ENCODE assay signal across 13 cellular contexts in genomic region chrX:54492340-54492739, GRCh38. TPM values are rescaled to one million over a fixed set of nuclear protein-coding genes. Genes with fewer than 3 reads are reported as not detected.
DNase-seq lines count a peak whose midpoint lies in the region; ATAC-seq and TF ChIP-seq lines count a peak whose summit lies in the region.
"Had no signal": no experiment of that assay in that cellular context is flagged by ENCODE, and none has a peak within 500 bp of the region (broad histone marks: within the 10 kb centered on the region; RNA-seq: fewer than 3 reads in every experiment).

No MANE protein-coding gene starts in this region.

- H3K18ac ChIP-seq in H9 (ENCODE audit: insufficient read length, low read depth, low read length): no peak overlapping the region

- H3K79me1 ChIP-seq in H9 (ENCODE audit: insufficient read depth, low read depth, low read length, poor library complexity, severe bottlenecking): peaks cover 5% of the 10 kb centered on the region

- H3K9ac ChIP-seq in H9 (ENCODE audit: extremely low read depth, insufficient read length, low read length): no peak overlapping the region
- no peak overlapping the region for H3K9ac ChIP-seq in smooth muscle cell (ENCODE audit: low read depth)
- H3K9ac ChIP-seq: KMS-11 had no signal

- no peak overlapping the region for H3K14ac ChIP-seq in H9 (ENCODE audit: insufficient read depth, low read length)

- peaks cover 1% of the 10 kb centered on the region for H3K4me1 ChIP-seq in H9 (ENCODE audit: insufficient read depth, low read length)
- H3K4me1 ChIP-seq in smooth muscle cell (ENCODE audit: low read depth): no peaks in the 10 kb centered on the region

- POLR2A ChIA-PET in T-cell (lab: Charles Lee): no interaction called here

- no peaks in the 10 kb centered on the region for H3K36me3 ChIP-seq in smooth muscle cell (ENCODE audit: low read depth)

- no peak overlapping the region for H3K4me3 ChIP-seq in smooth muscle cell

- H4K91ac ChIP-seq in H9 (ENCODE audit: insufficient read length, low read depth, low read length): no peak overlapping the region

- no peak overlapping the region for H3T11ph ChIP-seq in H9 (ENCODE audit: low read length)

- H2AK5ac ChIP-seq in H9 (ENCODE audit: insufficient read length, low read length): no peak overlapping the region

- no peak overlapping the region for H4K8ac ChIP-seq in H9 (replicated peaks; ENCODE audit: insufficient read length, low read depth, low read length)

- no peak overlapping the region for H3K56ac ChIP-seq in H9 (ENCODE audit: insufficient read length, low read depth, low read length)

- peak overlapping the region in 1 of 2 experiments; percentile 32; a peak in 1 of 5 replicates for H3K4me3 Mint-ChIP-seq in H9
- H3K4me3 Mint-ChIP-seq in T-cell: no peak overlapping the region

- no peak overlapping the region for H3K27ac Mint-ChIP-seq in H9
- no peak overlapping the region for H3K27ac Mint-ChIP-seq in T-cell

- H3K27me3 ChIP-seq in H9 (ENCODE audit: insufficient read depth, low read length): no peaks in the 10 kb centered on the region
- no peaks in the 10 kb centered on the region for H3K27me3 ChIP-seq in smooth muscle cell (ENCODE audit: low read depth)

- no peak overlapping the region for H2BK15ac ChIP-seq in H9 (ENCODE audit: low read depth, low read length)

- peaks cover 4% of the 10 kb centered on the region for H3K27me3 Mint-ChIP-seq in H9 (ENCODE audit: low read depth)
- peaks cover 19 to 25% of the 10 kb centered on the region in 2 donors for H3K27me3 Mint-ChIP-seq in T-cell

- H3K4ac ChIP-seq in H9 (ENCODE audit: low read depth, low read length): no peak overlapping the region

- no CpG with 5 or more reads among the region's 6 CpGs for WGBS in H9 (ENCODE audit: extremely low coverage, insufficient read length, low lambda C conversion rate)
- WGBS in smooth muscle cell (ENCODE audit: low lambda C conversion rate): 35% methylated on average over 6 of the region's 6 CpGs

- H3K9me3 ChIP-seq in H9 (ENCODE audit: control insufficient read depth, low read depth, low read length) (no peaks in the 10 kb centered on the region), smooth muscle cell (replicated peaks; ENCODE audit: low read depth) (no peaks in the 10 kb centered on the region)

- TF ChIP-seq CTCF in H9 (conservative IDR thresholded peaks at IDR 0.05) (no peak), smooth muscle cell (IDR thresholded peaks at IDR 0.05; ENCODE audit: borderline replicate concordance, insufficient read depth, poor library complexity, severe bottlenecking) (no peak)

- CTCF ChIA-PET in T-cell (lab: Charles Lee): no interaction called here

- H3K23ac ChIP-seq in H9 (ENCODE audit: insufficient read length, low read depth, low read length): no peak overlapping the region

- H3K4me1 Mint-ChIP-seq in H9 (peaks cover 21 to 28% of the 10 kb centered on the region in 2 experiments), T-cell (peaks cover 0 to 15% (median 10%) of the 10 kb centered on the region in 3 donors)

- H2AFZ ChIP-seq in H9 (ENCODE audit: low read length): no peak overlapping the region
- no peak overlapping the region for H2AFZ ChIP-seq in smooth muscle cell (ENCODE audit: low read depth)

- no peak overlapping the region for H2BK20ac ChIP-seq in H9 (ENCODE audit: low read depth, low read length, poor library complexity, severe bottlenecking)

- H2BK120ac ChIP-seq in H9 (ENCODE audit: low read depth, low read length, poor library complexity, severe bottlenecking): no peak overlapping the region

- no peak overlapping the region for H2BK12ac ChIP-seq in H9 (ENCODE audit: insufficient read length, low read depth, low read length)

- no peaks in the 10 kb centered on the region for H3K23me2 ChIP-seq in H9 (ENCODE audit: insufficient read length, low read depth, low read length, poor library complexity, severe bottlenecking)

- no peak overlapping the region for H4K5ac ChIP-seq in H9 (ENCODE audit: insufficient read length, low read depth, low read length)

- H3K9me3 Mint-ChIP-seq in H9: peaks cover 65 to 66% of the 10 kb centered on the region in 2 experiments
- peaks cover 0 to 5% (median 4%) of the 10 kb centered on the region in 3 donors for H3K9me3 Mint-ChIP-seq in T-cell

- H4K20me1 ChIP-seq in H9 (ENCODE audit: control insufficient read depth, insufficient read depth, insufficient read length) (no peaks in the 10 kb centered on the region), smooth muscle cell (ENCODE audit: low read depth) (peaks cover 4% of the 10 kb centered on the region)

- H3K27ac ChIP-seq in H9 (ENCODE audit: insufficient read length, low read depth, low read length) (no peak overlapping the region), smooth muscle cell (ENCODE audit: low read depth) (peak overlapping the region; percentile 60)
- H3K27ac ChIP-seq: KMS-11 had no signal

- peak; percentile 34 for DNase-seq in H9
- peak; percentile 41 for DNase-seq in T1000 (lab: John Stamatoyannopoulos, UW)
- DNase-seq in fibroblast of peridontal ligament (ENCODE audit: extremely low read depth): peak; percentile 58
- DNase-seq in smooth muscle cell (lab: John Stamatoyannopoulos, UW; ENCODE audit: unreplicated experiment): peak; percentile 1
- DNase-seq in T-cell: no peak
- DNase-seq: activated CD4-positive, alpha-beta T cell treated with anti-CD3 and anti-CD28 coated beads for 48 hours; effector CD8-positive, alpha-beta T cell; NCI-H226; SIG-M5; substantia nigra had no signal

- H3F3A ChIP-seq in smooth muscle cell (ENCODE audit: low read depth): no peaks in the 10 kb centered on the region

- H3K79me2 ChIP-seq in H9 (ENCODE audit: insufficient read depth, low read length): peaks cover 4% of the 10 kb centered on the region; the same call in 1 of the 2 replicates
- peaks cover 72% of the 10 kb centered on the region for H3K79me2 ChIP-seq in smooth muscle cell (ENCODE audit: low read depth)

- ATAC-seq in HG02759 (IDR thresholded peaks at IDR 0.05; ENCODE audit: unreplicated experiment) (no peak), T-cell (replicated peaks in 1 of 4) (no peak), HG03442 (IDR thresholded peaks at IDR 0.05; ENCODE audit: unreplicated experiment) (no peak)

- H3K4me2 ChIP-seq in H9 (ENCODE audit: insufficient read depth, insufficient read length, low read length): no peak overlapping the region
- peak overlapping the region; percentile 86 for H3K4me2 ChIP-seq in smooth muscle cell
- H3K4me2 ChIP-seq: KMS-11 had no signal

- H2BK5ac ChIP-seq in H9 (ENCODE audit: insufficient read length, low read length): no peak overlapping the region

- peaks cover 18 to 23% (median 18%) of the 10 kb centered on the region in 3 experiments for H3K36me3 Mint-ChIP-seq in H9 (ENCODE audit: insufficient read depth in 1 of 3, low read depth in 3 of 3)
- no peaks in the 10 kb centered on the region for H3K36me3 Mint-ChIP-seq in T-cell

RNA-seq across cellular contexts. Expression of gene FGD1, which starts 3.7 kb away (rescaled TPM):
- 19.2 and 20.2 TPM in 2 replicates for total RNA-seq in H9 (2021)
- 7.8 and 10.8 TPM in 2 replicates for total RNA-seq in smooth muscle cell
- 16.5 and 23.5 TPM in 2 replicates for polyA plus RNA-seq in smooth muscle cell
- under 1 TPM in 4 of 5 donors, not detected in 1; 0.08 to 0.13 (median 0.09) TPM for total RNA-seq in T-cell

RNA-seq across cellular contexts. Expression of gene GNL3L, which starts 37.7 kb away (rescaled TPM):
- total RNA-seq in H9 (2021) (64.0 and 69.2 TPM in 2 replicates), smooth muscle cell (17.5 and 20.0 TPM in 2 replicates), T-cell (10 to 100 TPM; 42.5 to 47.1 (median 43.3) TPM)
- polyA plus RNA-seq in smooth muscle cell: 4.3 and 7.8 TPM in 2 replicates

RNA-seq across cellular contexts. Expression of gene TSR2, which starts 52.1 kb away (rescaled TPM):
- total RNA-seq in H9 (2021): 51.5 and 51.7 TPM in 2 replicates
- 9.7 and 13.4 TPM in 2 replicates for total RNA-seq in smooth muscle cell
- 40.0 and 48.4 TPM in 2 replicates for polyA plus RNA-seq in smooth muscle cell
- total RNA-seq in T-cell: 10 to 100 TPM; 39.5 to 42.3 (median 39.7) TPM

Comparison
In these comparisons a context has a peak if more than half of its experiments do, and no peak if none do; other contexts are left out.
1. DNase-seq: peak in H9 (single experiment), T1000 (single experiment), fibroblast of peridontal ligament (single experiment) and smooth muscle cell (single experiment); none in T-cell (0 of 34).